In the genomic region with DNA sequence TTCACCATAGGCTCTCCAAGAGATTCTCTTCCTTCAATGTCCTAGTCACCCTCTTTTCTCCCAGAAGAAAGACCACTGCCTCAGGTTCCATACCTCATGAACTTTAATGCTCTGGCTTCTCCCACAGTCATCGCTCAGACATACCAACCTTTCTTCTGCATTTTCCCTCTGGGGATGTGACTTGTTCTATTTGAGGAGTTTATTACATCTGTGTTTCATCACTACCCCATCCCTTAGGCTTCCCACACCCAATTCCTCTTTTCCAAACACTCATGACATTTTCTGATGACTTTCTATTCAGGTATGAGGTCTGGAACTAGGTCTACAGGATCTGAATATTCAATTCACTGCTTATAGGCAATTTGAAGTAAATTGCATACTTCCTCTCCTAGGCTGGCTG, we compare ENCODE assay signal across 18 cellular contexts.
DNase-seq lines count a peak whose midpoint lies in the region; ATAC-seq and TF ChIP-seq lines count a peak whose summit lies in the region.
"Had no signal": no experiment of that assay in that cellular context is flagged by ENCODE, and none has a peak within 500 bp of the region (broad histone marks: within the 10 kb centered on the region; RNA-seq: fewer than 3 reads in every experiment).

No MANE protein-coding gene starts in this region.

- H3K36me3 Mint-ChIP-seq in MCF 10A (ENCODE audit: insufficient read depth, unreplicated experiment), result no peaks in the 10 kb centered on the region
- no peaks in the 10 kb centered on the region for H3K36me3 Mint-ChIP-seq in nephron progenitor cell (ENCODE audit: low read depth)

- H3K27ac ChIP-seq in mammary epithelial cell (ENCODE audit: insufficient read depth, low read depth, low read length) (no peak overlapping the region), foreskin keratinocyte (no peak overlapping the region)
- H3K27ac ChIP-seq: 22Rv1, A549, C4-2B had no signal

- H3K27me3 ChIP-seq in mammary epithelial cell (ENCODE audit: insufficient read depth, low read length) (no peaks in the 10 kb centered on the region), foreskin keratinocyte (no peaks in the 10 kb centered on the region)

- POLR2A ChIA-PET in MCF 10A (lab: Yijun Ruan, JAX), result no interaction called here

- no peaks in the 10 kb centered on the region for H3K36me3 ChIP-seq in mammary epithelial cell (ENCODE audit: insufficient read depth, low read length)

- H3K4me1 Mint-ChIP-seq in MCF 10A (ENCODE audit: insufficient read depth, unreplicated experiment) (peaks cover 9% of the 10 kb centered on the region), nephron progenitor cell (no peaks in the 10 kb centered on the region)

- dilution Hi-C loops in mammary epithelial cell (cut with HindIII; ENCODE audit: low sequenced_read_pairs), result no loop called here

- DNase-seq in MCF 10A (ENCODE audit: unreplicated experiment) (no peak), mammary epithelial cell (no peak), foreskin keratinocyte (peak; percentile 8 to 88), nephron progenitor cell (no peak), KG1 (lab: John Stamatoyannopoulos, UW) (no peak), head of caudate nucleus (no peak)
- DNase-seq: AML-193; Caco-2; CD4-positive, alpha-beta T cell; H7; HFFc6 had no signal

- no peak overlapping the region for H3K9ac ChIP-seq in mammary epithelial cell (ENCODE audit: insufficient read depth, low read length)

- H3K4me3 ChIP-seq in mammary epithelial cell (replicated peaks in 1 of 3; ENCODE audit: insufficient read depth in 1 of 3, low read depth in 2 of 3, low read length in 3 of 3), result no peak overlapping the region
- H3K4me3 ChIP-seq: A549, GM23338 had no signal

- no peak for TF ChIP-seq CTCF in MCF 10A (IDR thresholded peaks at IDR 0.05; ENCODE audit: unreplicated experiment)
- TF ChIP-seq CTCF in mammary epithelial cell (conservative IDR thresholded peaks at IDR 0.05 in 1 of 2, IDR thresholded peaks at IDR 0.05 in 1 of 2; ENCODE audit: extremely low read depth in 1 of 2, insufficient read depth in 1 of 2, low read depth in 1 of 2, low read length in 2 of 2), result no peak
- TF ChIP-seq CTCF in foreskin keratinocyte (conservative IDR thresholded peaks at IDR 0.05), result no peak
- TF ChIP-seq CTCF in nephron progenitor cell (IDR thresholded peaks at IDR 0.05), result no peak

- H4K20me1 ChIP-seq in mammary epithelial cell (ENCODE audit: insufficient read depth, low read length), result no peaks in the 10 kb centered on the region

- peak; percentile 27 for ATAC-seq in foreskin keratinocyte
- ATAC-seq in GM21723 (IDR thresholded peaks at IDR 0.05; ENCODE audit: unreplicated experiment), result no peak
- ATAC-seq in HG03139 (IDR thresholded peaks at IDR 0.05; ENCODE audit: unreplicated experiment), result no peak
- ATAC-seq: A549, GM23338, HCT116 had no signal

- no peak overlapping the region for H2AFZ ChIP-seq in mammary epithelial cell (ENCODE audit: low read depth, low read length)
- H2AFZ ChIP-seq: GM23338 had no signal

- H3K9me3 Mint-ChIP-seq in MCF 10A (ENCODE audit: unreplicated experiment) (peaks cover 10% of the 10 kb centered on the region), nephron progenitor cell (peaks cover 4% of the 10 kb centered on the region)

- no peaks in the 10 kb centered on the region for H3K79me2 ChIP-seq in mammary epithelial cell (ENCODE audit: insufficient read depth, low read length)

- in situ Hi-C loops in mammary epithelial cell (cut with MboI; ENCODE audit: low sequenced_read_pairs in 2 of 2), result no loop called here

- no peaks in the 10 kb centered on the region for H3K4me1 ChIP-seq in mammary epithelial cell (ENCODE audit: insufficient read depth, low read length)
- H3K4me1 ChIP-seq in foreskin keratinocyte, result peaks cover 6% of the 10 kb centered on the region
- H3K4me1 ChIP-seq: A549, Caco-2 had no signal

- no peaks in the 10 kb centered on the region for H3K9me3 ChIP-seq in mammary epithelial cell (replicated peaks; ENCODE audit: insufficient read depth, low read length)
- H3K9me3 ChIP-seq: A549, Caco-2 had no signal

- peak overlapping the region; percentile 21 for H3K27ac Mint-ChIP-seq in MCF 10A (ENCODE audit: low read depth, unreplicated experiment)
- peak overlapping the region; percentile 12 for H3K27ac Mint-ChIP-seq in nephron progenitor cell
- H3K27ac Mint-ChIP-seq: CD4-positive, alpha-beta T cell; GM23338; HFFc6 had no signal

- intact Hi-C loops in MCF 10A (cut with micrococcal nuclease) (no loop called here), mammary epithelial cell (cut with micrococcal nuclease) (loop anchor here (2.0 kb wide), 1 partner anchor 16 kb away; no protein-coding TSS in a partner anchor), head of caudate nucleus (cut with DNase I) (no loop called here)

- H3K4me2 ChIP-seq in mammary epithelial cell (ENCODE audit: insufficient read depth, low read depth, low read length), result no peak overlapping the region
- H3K4me2 ChIP-seq: A549, GM23338 had no signal

- H3K4me3 Mint-ChIP-seq in MCF 10A (ENCODE audit: unreplicated experiment), result no peak overlapping the region
- no peak overlapping the region for H3K4me3 Mint-ChIP-seq in nephron progenitor cell
- H3K4me3 Mint-ChIP-seq: CD4-positive, alpha-beta T cell; GM23338; HFFc6 had no signal

- BruUV-seq in MCF 10A (replicated peaks; lab: Mats Ljungman, UMichigan), result no TSS peak
- no TSS peak for BruUV-seq in mammary epithelial cell (replicated peaks; lab: Mats Ljungman, UMichigan)

- CTCF ChIA-PET in MCF 10A (lab: Yijun Ruan, JAX) (no interaction called here), mammary epithelial cell (lab: Charles Lee; ENCODE audit: low non-redundant PET) (no interaction called here)

- H3K27me3 Mint-ChIP-seq in MCF 10A (ENCODE audit: insufficient read depth, unreplicated experiment), result no peaks in the 10 kb centered on the region
- H3K27me3 Mint-ChIP-seq in nephron progenitor cell (ENCODE audit: low read depth, poor library complexity), result no peaks in the 10 kb centered on the region
- H3K27me3 Mint-ChIP-seq: CD4-positive, alpha-beta T cell had no signal

- WGBS in mammary epithelial cell (ENCODE audit: low coverage, missing lambda C conversion rate), result 0% methylated on average over 1 of the region's 1 CpG

Comparison
In these comparisons a context has a peak if more than half of its experiments do, and no peak if none do; other contexts are left out.
1. DNase-seq: peak in foreskin keratinocyte (2 of 2); none in MCF 10A (single experiment), mammary epithelial cell (single experiment), nephron progenitor cell (single experiment), KG1 (single experiment) and head of caudate nucleus (0 of 42).